Comparison of ENCODE assay signal across 15 cellular contexts in the genomic region with DNA sequence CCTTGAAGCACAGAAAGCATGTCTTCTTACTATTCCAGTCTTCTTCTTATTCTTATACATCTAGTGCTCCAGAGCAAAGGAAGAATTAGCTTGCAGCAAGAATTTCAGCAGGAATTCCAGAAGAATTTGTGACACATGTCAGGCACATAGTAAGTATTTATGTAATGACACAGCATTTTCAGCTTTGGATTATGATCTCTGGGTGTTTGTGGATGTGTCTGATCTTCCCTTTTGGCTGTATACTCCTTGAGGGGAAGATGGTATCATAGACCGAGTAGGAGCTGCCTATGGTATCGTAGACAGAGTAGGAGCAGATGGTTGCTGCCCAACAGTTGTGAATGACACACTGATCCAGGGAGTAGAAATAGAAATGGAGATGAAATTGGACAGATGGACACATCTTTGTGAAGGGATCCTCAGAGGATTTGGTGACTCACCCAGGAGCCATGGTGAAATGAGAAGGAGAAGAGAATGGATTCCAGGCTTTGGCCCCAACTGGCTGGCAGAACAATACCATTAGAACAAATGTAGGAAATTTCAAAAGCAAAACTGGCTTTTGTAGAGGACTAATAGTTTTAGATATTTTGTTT.
DNase-seq lines count a peak whose midpoint lies in the region; ATAC-seq, FAIRE-seq and TF ChIP-seq lines count a peak whose summit lies in the region.
"Had no signal": no experiment of that assay in that cellular context is flagged by ENCODE, and none has a peak within 500 bp of the region (broad histone marks: within the 10 kb centered on the region; RNA-seq: fewer than 3 reads in every experiment).

No MANE protein-coding gene starts in this region.

- no peaks in the 10 kb centered on the region; a peak in 1 of 5 replicates for H3K27me3 ChIP-seq in HepG2 (ENCODE audit: control insufficient read depth in 1 of 2, insufficient read depth in 2 of 2, low read length in 2 of 2)
- no peaks in the 10 kb centered on the region for H3K27me3 ChIP-seq in right lobe of liver
- H3K27me3 ChIP-seq in prostate gland (replicated peaks; ENCODE audit: insufficient read depth): no peaks in the 10 kb centered on the region
- H3K27me3 ChIP-seq: testis had no signal

- no peak for FAIRE-seq in HepG2 (lab: Jason Lieb, UNC)

- BruUV-seq in HepG2 (replicated peaks; lab: Mats Ljungman, UMichigan): no TSS peak

- H3K4me1 ChIP-seq in HepG2 (ENCODE audit: insufficient read depth, low read length) (peaks cover 9% of the 10 kb centered on the region), right lobe of liver (no peaks in the 10 kb centered on the region), prostate gland (replicated peaks) (no peaks in the 10 kb centered on the region)
- H3K4me1 ChIP-seq: testis had no signal

- no peak overlapping the region for H2AFZ ChIP-seq in HepG2 (ENCODE audit: low read length)

- H3K4me1 Mint-ChIP-seq in activated B cell treated with CpG ODN at 0.5 μM for 24 hours (peaks cover 60% of the 10 kb centered on the region), glutamatergic neuron (ENCODE audit: low read depth, unreplicated experiment) (peaks cover 12% of the 10 kb centered on the region)

- no peaks in the 10 kb centered on the region for H3K79me2 ChIP-seq in HepG2 (ENCODE audit: insufficient read depth, low read length)

- H3K27ac Mint-ChIP-seq in activated B cell treated with CpG ODN at 0.5 μM for 24 hours: peak overlapping the region; percentile 68
- peak overlapping the region; percentile 83 for H3K27ac Mint-ChIP-seq in glutamatergic neuron (ENCODE audit: unreplicated experiment)
- H3K27ac Mint-ChIP-seq: activated CD8-positive, alpha-beta T cell treated with anti-CD3 and anti-CD28 coated beads for 36 hours had no signal

- intact Hi-C loops in HepG2 (cut with micrococcal nuclease; ENCODE audit: unreplicated experiment) (no loop called here), right lobe of liver (cut with DNase I) (no loop called here), activated B cell treated with CpG ODN at 0.5 μM for 24 hours (cut with micrococcal nuclease) (no loop called here), prostate gland (cut with DNase I) (no loop called here)

- H3K27ac ChIP-seq in HepG2 (ENCODE audit: extremely low read length, insufficient read depth, low read length): no peak overlapping the region
- H3K27ac ChIP-seq in right lobe of liver: no peak overlapping the region
- H3K27ac ChIP-seq in prostate gland: no peak overlapping the region
- H3K27ac ChIP-seq: RWPE1, testis had no signal

- peaks cover 1% of the 10 kb centered on the region for H3K36me3 Mint-ChIP-seq in activated B cell treated with CpG ODN at 0.5 μM for 24 hours (ENCODE audit: low read depth)
- no peaks in the 10 kb centered on the region for H3K36me3 Mint-ChIP-seq in glutamatergic neuron (ENCODE audit: unreplicated experiment)

- TF ChIP-seq POLR2A in HepG2 (IDR thresholded peaks at IDR 0.05; ENCODE audit: insufficient read depth in 1 of 2, low read depth in 2 of 2, low read length in 2 of 2): no peak
- no peak for TF ChIP-seq POLR2A in right lobe of liver (IDR thresholded peaks at IDR 0.05)
- no peak for TF ChIP-seq POLR2A in prostate gland (IDR thresholded peaks at IDR 0.05)

- H3K27me3 Mint-ChIP-seq in activated B cell treated with CpG ODN at 0.5 μM for 24 hours: no peaks in the 10 kb centered on the region
- peaks cover 3% of the 10 kb centered on the region for H3K27me3 Mint-ChIP-seq in glutamatergic neuron (ENCODE audit: unreplicated experiment)
- H3K27me3 Mint-ChIP-seq: activated CD8-positive, alpha-beta T cell treated with anti-CD3 and anti-CD28 coated beads for 36 hours had no signal

- in situ Hi-C loops in HepG2 (cut with HindIII; ENCODE audit: extremely low pct_ligation_motif_present, low pct_unique_long_range_greater_than_20kb): no loop called here

- H3K4me2 ChIP-seq in HepG2 (ENCODE audit: low read depth, low read length): no peak overlapping the region

- no peak for DNase-seq in HepG2 (ENCODE audit: low spot score)
- no peak for DNase-seq in right lobe of liver
- no peak for DNase-seq in activated B cell treated with CpG ODN at 0.5 μM for 24 hours
- no peak for DNase-seq in glutamatergic neuron
- DNase-seq in HuH-7.5 (ENCODE audit: low spot score): no peak
- DNase-seq in prostate gland (ENCODE audit: low spot score): no peak
- DNase-seq in activated CD4-positive, alpha-beta T cell treated with anti-CD3 and anti-CD28 coated beads, Interleukin-2, amount 50 U/mL, for 48 hours: no peak
- no peak for DNase-seq in activated CD4-positive, CD25-positive, alpha-beta regulatory T cell treated with anti-CD3 and anti-CD28 coated beads, Interleukin-2, amount 50 U/mL, for 72 hours
- DNase-seq: activated CD8-positive, alpha-beta T cell treated with anti-CD3 and anti-CD28 coated beads for 36 hours; activated gamma-delta T cell treated with Interleukin-2 at 50 U/mL for 16 hours; hypothalamus; NCI-H1436; occipital lobe; testis had no signal

- no peak for TF ChIP-seq RAD21 in HepG2 (CRISPR knock-in tag; IDR thresholded peaks at IDR 0.05)

- no peak overlapping the region for H3K9ac ChIP-seq in HepG2 (ENCODE audit: insufficient read depth, low read depth, low read length)

- H3K36me3 ChIP-seq in HepG2 (replicated peaks in 1 of 2; ENCODE audit: control insufficient read depth in 1 of 2, insufficient read depth in 2 of 2, low read length in 2 of 2) (no peaks in the 10 kb centered on the region), right lobe of liver (no peaks in the 10 kb centered on the region), prostate gland (no peaks in the 10 kb centered on the region)

- CTCF ChIA-PET in HepG2 (lab: Yijun Ruan, JAX; ENCODE audit: low intra/inter-chr PET ratio, low total read pairs) (no interaction called here), activated B cell treated with CpG ODN at 0.5 μM for 24 hours (lab: Charles Lee) (no interaction called here)

- no peaks in the 10 kb centered on the region for H3K9me3 ChIP-seq in HepG2 (ENCODE audit: low read length)
- H3K9me3 ChIP-seq in right lobe of liver: no peaks in the 10 kb centered on the region
- H3K9me3 ChIP-seq in prostate gland: no peaks in the 10 kb centered on the region
- H3K9me3 ChIP-seq: testis had no signal

- no peak for ATAC-seq in HepG2
- ATAC-seq in right lobe of liver: no peak
- no peak for ATAC-seq in activated B cell treated with CpG ODN at 0.5 μM for 24 hours (ENCODE audit: low read depth)
- ATAC-seq: activated CD8-positive, alpha-beta T cell treated with anti-CD3 and anti-CD28 coated beads for 36 hours had no signal

- TF ChIP-seq EP300 in HepG2 (IDR thresholded peaks at IDR 0.05; ENCODE audit: low read depth in 2 of 2, low read length in 2 of 2): no peak
- TF ChIP-seq EP300 in HepG2 (CRISPR knock-in tag; IDR thresholded peaks at IDR 0.05; ENCODE audit: borderline replicate concordance): no peak

- POLR2A ChIA-PET in HepG2 (lab: Yijun Ruan, JAX) (no interaction called here), activated B cell treated with CpG ODN at 0.5 μM for 24 hours (lab: Charles Lee) (no interaction called here)

- WGBS in HepG2 (ENCODE audit: low lambda C conversion rate): 70% methylated on average over 2 of the region's 2 CpGs
- WGBS in right lobe of liver (ENCODE audit: insufficient coverage, low coverage, low lambda C conversion rate, missing lambda C conversion rate): 90% methylated on average over 2 of the region's 2 CpGs
- 96% methylated on average over 2 of the region's 2 CpGs for WGBS in prostate gland

- TF ChIP-seq CTCF in HepG2 (CRISPR knock-in tag; IDR thresholded peaks at IDR 0.05) (no peak), right lobe of liver (IDR thresholded peaks at IDR 0.05) (no peak), activated B cell treated with CpG ODN at 0.5 μM for 24 hours (IDR thresholded peaks at IDR 0.05) (no peak), glutamatergic neuron (IDR thresholded peaks at IDR 0.05; ENCODE audit: partially characterized antibody, unreplicated experiment) (no peak), prostate gland (IDR thresholded peaks at IDR 0.05) (no peak)

- H3K4me3 ChIP-seq in HepG2 (replicated peaks in 1 of 3; ENCODE audit: insufficient read depth in 1 of 3, low read depth in 2 of 3, low read length in 3 of 3) (no peak overlapping the region), right lobe of liver (no peak overlapping the region), prostate gland (no peak overlapping the region)
- H3K4me3 ChIP-seq: testis had no signal

- H3K9me3 Mint-ChIP-seq in activated B cell treated with CpG ODN at 0.5 μM for 24 hours (peaks cover 4% of the 10 kb centered on the region), glutamatergic neuron (ENCODE audit: unreplicated experiment) (peaks cover 7% of the 10 kb centered on the region)
- H3K9me3 Mint-ChIP-seq: activated CD8-positive, alpha-beta T cell treated with anti-CD3 and anti-CD28 coated beads for 36 hours had no signal

- peak overlapping the region; percentile 6 for H3K4me3 Mint-ChIP-seq in activated B cell treated with CpG ODN at 0.5 μM for 24 hours
- H3K4me3 Mint-ChIP-seq in glutamatergic neuron (ENCODE audit: unreplicated experiment): peak overlapping the region; percentile 37
- H3K4me3 Mint-ChIP-seq: activated CD8-positive, alpha-beta T cell treated with anti-CD3 and anti-CD28 coated beads for 36 hours had no signal

- H4K20me1 ChIP-seq in HepG2 (ENCODE audit: insufficient read depth, low read length): no peaks in the 10 kb centered on the region

TF ChIP-seq in HepG2, 621 proteins besides CTCF, POLR2A, EP300 and RAD21:
- TF ChIP-seq MAFK (conservative IDR thresholded peaks at IDR 0.05 in 1 of 2, IDR thresholded peaks at IDR 0.05 in 1 of 2; ENCODE audit: low read length in 2 of 2) (0 out of 4 replicates have a peak, but pooled peaks have one; percentile 21), NFE2L2 (IDR thresholded peaks at IDR 0.05; ENCODE audit: low read length) (peak; percentile 85), GATA4 (IDR thresholded peaks at IDR 0.05; ENCODE audit: borderline replicate concordance, low read depth) (no peak), MAFF (IDR thresholded peaks at IDR 0.05; ENCODE audit: low read depth, low read length) (0 out of 2 replicates have a peak, but pooled peaks have one; percentile 8)
